ENCODE assay signal across 8 cellular contexts in genomic region chr4:38730830-38731646, GRCh38. TPM values are rescaled to one million over a fixed set of nuclear protein-coding genes. Genes with fewer than 3 reads are reported as not detected.
DNase-seq lines count a peak whose midpoint lies in the region; ATAC-seq and TF ChIP-seq lines count a peak whose summit lies in the region.

No MANE protein-coding gene starts in this region.

- H3K27me3 ChIP-seq in Peyer's patch, result no peaks in the 10 kb centered on the region
- no peaks in the 10 kb centered on the region for H3K27me3 ChIP-seq in foreskin keratinocyte
- no peaks in the 10 kb centered on the region for H3K27me3 ChIP-seq in thoracic aorta (replicated peaks; ENCODE audit: insufficient read depth)

- ATAC-seq in GM21423 (IDR thresholded peaks at IDR 0.05; ENCODE audit: unreplicated experiment), result peak; percentile 86
- peak; percentile 82 for ATAC-seq in activated T-helper 17 cell treated with anti-CD3 and anti-CD28 coated beads, Interleukin-2, amount 50 U/mL, for 72 hours (replicated peaks)
- peak; percentile 72 for ATAC-seq in foreskin keratinocyte
- peak; percentile 50 for ATAC-seq in omental fat pad (ENCODE audit: low FRiP score)
- peak; percentile 61 for ATAC-seq in thoracic aorta (ENCODE audit: insufficient number of reproducible peaks, low FRiP score, low read depth)

- no peaks in the 10 kb centered on the region for H3K4me1 Mint-ChIP-seq in activated T-helper 17 cell treated with anti-CD3 and anti-CD28 coated beads, Interleukin-2, amount 50 U/mL, for 72 hours

- TF ChIP-seq POLR2A in Peyer's patch (IDR thresholded peaks at IDR 0.05), result no peak

- H3K9me3 Mint-ChIP-seq in activated T-helper 17 cell treated with anti-CD3 and anti-CD28 coated beads, Interleukin-2, amount 50 U/mL, for 72 hours, result no peaks in the 10 kb centered on the region

- H3K36me3 Mint-ChIP-seq in activated T-helper 17 cell treated with anti-CD3 and anti-CD28 coated beads, Interleukin-2, amount 50 U/mL, for 72 hours (ENCODE audit: low read depth), result no peaks in the 10 kb centered on the region

- peak overlapping the region; percentile 23 for H3K4me3 Mint-ChIP-seq in activated T-helper 17 cell treated with anti-CD3 and anti-CD28 coated beads, Interleukin-2, amount 50 U/mL, for 72 hours

- H3K27ac ChIP-seq in Peyer's patch (no peak overlapping the region), foreskin keratinocyte (no peak overlapping the region), thoracic aorta (no peak overlapping the region)

- no peak overlapping the region for H3K4me3 ChIP-seq in Peyer's patch
- no peak overlapping the region for H3K4me3 ChIP-seq in thoracic aorta

- no peak overlapping the region for H3K27ac Mint-ChIP-seq in activated T-helper 17 cell treated with anti-CD3 and anti-CD28 coated beads, Interleukin-2, amount 50 U/mL, for 72 hours

- H3K36me3 ChIP-seq in Peyer's patch (no peaks in the 10 kb centered on the region), thoracic aorta (no peaks in the 10 kb centered on the region)

- DNase-seq in DMS153 treated with DMSO at 0.1 percent for 48 hours (lab: John Stamatoyannopoulos, UW; ENCODE audit: unreplicated experiment), result peak; percentile 1
- DNase-seq in HS-5 (ENCODE audit: low read depth), result peak; percentile 80
- DNase-seq in Peyer's patch, result peak; percentile 73 to 94 (median 90)
- peak in 1 of 2 donors; percentile 71 for DNase-seq in foreskin keratinocyte
- peak; percentile 83 for DNase-seq in omental fat pad (ENCODE audit: low spot score)
- DNase-seq in thoracic aorta (ENCODE audit: low spot score), result peak; percentile 33

- H3K9me3 ChIP-seq in Peyer's patch (no peaks in the 10 kb centered on the region), thoracic aorta (no peaks in the 10 kb centered on the region)

- no peaks in the 10 kb centered on the region for H3K27me3 Mint-ChIP-seq in activated T-helper 17 cell treated with anti-CD3 and anti-CD28 coated beads, Interleukin-2, amount 50 U/mL, for 72 hours

- peaks cover 0 to 19% (median 9%) of the 10 kb centered on the region in 4 donors for H3K4me1 ChIP-seq in Peyer's patch
- H3K4me1 ChIP-seq in foreskin keratinocyte, result no peaks in the 10 kb centered on the region
- peaks cover 0 to 9% of the 10 kb centered on the region in 2 donors for H3K4me1 ChIP-seq in thoracic aorta (ENCODE audit: control insufficient read depth in 1 of 2, low read depth in 2 of 2)

- TF ChIP-seq CTCF in Peyer's patch (IDR thresholded peaks at IDR 0.05), result peak; percentile 73 to 97 (median 94)
- peak; percentile 90 for TF ChIP-seq CTCF in foreskin keratinocyte (conservative IDR thresholded peaks at IDR 0.05)
- peak in 2 of 3 donors; percentile 65 to 89 for TF ChIP-seq CTCF in omental fat pad (IDR thresholded peaks at IDR 0.05)
- peak; percentile 97 for TF ChIP-seq CTCF in thoracic aorta (IDR thresholded peaks at IDR 0.05)

RNA-seq across cellular contexts. Expression of gene TLR10, which starts 51.8 kb away (rescaled TPM):
- total RNA-seq in Peyer's patch, result 10 to 100 TPM in 1 of 4 donors, 1 to 10 TPM in 1, not detected in 2; 2.0 to 37.1 TPM
- total RNA-seq in activated T-helper 17 cell treated with anti-CD3 and anti-CD28 coated beads, Interleukin-2, amount 50 U/mL, for 72 hours, result under 1 TPM in 1 of 2 donors, not detected in 1; 0.19 TPM
- total RNA-seq in foreskin keratinocyte, result not detected in 2 replicates
- polyA plus RNA-seq in foreskin keratinocyte, result not detected in 2 replicates
- 1 to 10 TPM in 1 of 4 donors, under 1 TPM in 3; 0.12 to 2.5 (median 0.33) TPM for total RNA-seq in omental fat pad
- under 1 TPM; 0.28 to 0.81 TPM for total RNA-seq in thoracic aorta
